Comparison of ENCODE assay signal across 8 cellular contexts in the genomic region with DNA sequence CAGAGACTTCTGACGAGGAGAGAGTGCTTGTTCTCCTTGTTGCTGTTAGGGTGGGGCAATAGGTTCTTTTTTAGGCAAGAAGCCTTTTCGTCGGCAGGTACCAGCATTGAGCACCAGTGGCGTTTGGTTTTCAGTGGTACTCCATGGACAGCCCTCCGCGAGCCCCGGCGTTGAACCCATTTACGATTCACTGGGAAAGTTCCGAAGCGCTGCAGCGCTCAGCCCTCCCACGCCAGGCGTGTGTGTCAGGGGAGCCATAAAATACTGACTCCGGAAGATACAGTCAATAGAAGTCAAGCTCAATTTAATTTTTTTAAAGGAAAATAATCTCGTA. TPM values are rescaled to one million over a fixed set of nuclear protein-coding genes. Genes with fewer than 3 reads are reported as not detected.
A peak's percentile ranks its signal among the peaks of the same experiment; 100 is the strongest.
DNase-seq lines count a peak whose midpoint lies in the region; ATAC-seq and TF ChIP-seq lines count a peak whose summit lies in the region.

No MANE protein-coding gene starts in this region.

- H3K4me1 Mint-ChIP-seq in mesothelial cell of epicardium = peaks cover 17% of the 10 kb centered on the region

- no peak overlapping the region for H3K4me3 Mint-ChIP-seq in mesothelial cell of epicardium

- H3K4me3 ChIP-seq in Panc1 (ENCODE audit: low read depth in 2 of 2, low read length in 2 of 2) (peak overlapping the region; percentile 68 to 91), choroid plexus epithelial cell (ENCODE audit: low read depth, low read length) (peak overlapping the region; percentile 71)

- H3K27me3 Mint-ChIP-seq in mesothelial cell of epicardium (ENCODE audit: low read depth) = no peaks in the 10 kb centered on the region

- H3K27ac ChIP-seq in Panc1 (ENCODE audit: low read length) = peak overlapping the region; percentile 87

- no peak for TF ChIP-seq CTCF in Panc1 (IDR thresholded peaks at IDR 0.05)
- no peak for TF ChIP-seq CTCF in choroid plexus epithelial cell (conservative IDR thresholded peaks at IDR 0.05; ENCODE audit: low read depth, low read length)
- no peak for TF ChIP-seq CTCF in mesothelial cell of epicardium (IDR thresholded peaks at IDR 0.05; ENCODE audit: unreplicated experiment)

- H3K9me3 Mint-ChIP-seq in mesothelial cell of epicardium = no peaks in the 10 kb centered on the region

- ATAC-seq in GM21723 (IDR thresholded peaks at IDR 0.05; ENCODE audit: unreplicated experiment) (peak; percentile 33), Panc1 (peak; percentile 63), GM18505 (IDR thresholded peaks at IDR 0.05; ENCODE audit: unreplicated experiment) (no peak)

- H3K4me1 ChIP-seq in Panc1 (ENCODE audit: control insufficient read depth, insufficient read depth, low read length) = peaks cover 6% of the 10 kb centered on the region

- peak overlapping the region; percentile 95 for H3K27ac Mint-ChIP-seq in mesothelial cell of epicardium

- H3K27me3 ChIP-seq in Panc1 (ENCODE audit: control insufficient read depth, insufficient read depth, low read length) = no peaks in the 10 kb centered on the region

- in situ Hi-C loops in Panc1 (cut with HindIII; ENCODE audit: low pct_unique_long_range_greater_than_20kb, low sequenced_read_pairs) = no loop called here

- no peak for TF ChIP-seq POLR2A in GM18505 (IDR thresholded peaks at IDR 0.05; ENCODE audit: borderline replicate concordance, extremely low read depth, insufficient read depth, insufficient read length)

- no peaks in the 10 kb centered on the region; the same call in 1 of the 2 replicates for H3K36me3 ChIP-seq in Panc1 (ENCODE audit: control insufficient read depth, insufficient read depth, low read length)

- no peaks in the 10 kb centered on the region for H3K36me3 Mint-ChIP-seq in mesothelial cell of epicardium

- POLR2A ChIA-PET in Panc1 (lab: Charles Lee) = interaction anchor here (0.8 kb wide), 1 partner anchor 63 kb away, joined by 3 read pairs; no protein-coding TSS in a partner anchor

- H3K9me3 ChIP-seq in Panc1 (ENCODE audit: control insufficient read depth, insufficient read depth, low read depth, low read length) = no peaks in the 10 kb centered on the region

- no peak for DNase-seq in Panc1 (ENCODE audit: low read depth, low spot score)
- no peak for DNase-seq in choroid plexus epithelial cell (ENCODE audit: low read depth)
- DNase-seq in mesothelial cell of epicardium (ENCODE audit: low spot score in 2 of 2, unreplicated experiment in 2 of 2) = no peak
- peak; percentile 78 for DNase-seq in stromal cell of bone marrow (ENCODE audit: low read depth)
- DNase-seq in NCI-H1694 treated with DMSO at 0.1 percent for 48 hours (lab: John Stamatoyannopoulos, UW) = no peak
- no peak for DNase-seq in SIG-M5 treated with dmso at 0.1 percent for 504 hours (lab: John Stamatoyannopoulos, UW; ENCODE audit: unreplicated experiment)

- intact Hi-C loops in Panc1 (cut with micrococcal nuclease; ENCODE audit: unreplicated experiment) = loop anchor here (10.0 kb wide), 2 partner anchors 63 to 77 kb away; no protein-coding TSS in a partner anchor

- BruUV-seq in Panc1 (replicated peaks; lab: Mats Ljungman, UMichigan) = no TSS peak

- CTCF ChIA-PET in Panc1 (lab: Charles Lee) = interaction anchor here (0.6 kb wide), 1 partner anchor 68 kb away, joined by 3 read pairs; no protein-coding TSS in a partner anchor

RNA-seq across cellular contexts. Expression of a gene that starts 0.5 kb away (rescaled TPM):
- total RNA-seq in Panc1 (2021; ENCODE audit: unreplicated experiment) (36.2 TPM), mesothelial cell of epicardium (47.3 to 48.1 TPM (median 48.0 TPM) in 3 replicates)
- 12.3 TPM for polyA plus RNA-seq in Panc1 (2012; ENCODE audit: insufficient read length)
